In the genomic region with DNA sequence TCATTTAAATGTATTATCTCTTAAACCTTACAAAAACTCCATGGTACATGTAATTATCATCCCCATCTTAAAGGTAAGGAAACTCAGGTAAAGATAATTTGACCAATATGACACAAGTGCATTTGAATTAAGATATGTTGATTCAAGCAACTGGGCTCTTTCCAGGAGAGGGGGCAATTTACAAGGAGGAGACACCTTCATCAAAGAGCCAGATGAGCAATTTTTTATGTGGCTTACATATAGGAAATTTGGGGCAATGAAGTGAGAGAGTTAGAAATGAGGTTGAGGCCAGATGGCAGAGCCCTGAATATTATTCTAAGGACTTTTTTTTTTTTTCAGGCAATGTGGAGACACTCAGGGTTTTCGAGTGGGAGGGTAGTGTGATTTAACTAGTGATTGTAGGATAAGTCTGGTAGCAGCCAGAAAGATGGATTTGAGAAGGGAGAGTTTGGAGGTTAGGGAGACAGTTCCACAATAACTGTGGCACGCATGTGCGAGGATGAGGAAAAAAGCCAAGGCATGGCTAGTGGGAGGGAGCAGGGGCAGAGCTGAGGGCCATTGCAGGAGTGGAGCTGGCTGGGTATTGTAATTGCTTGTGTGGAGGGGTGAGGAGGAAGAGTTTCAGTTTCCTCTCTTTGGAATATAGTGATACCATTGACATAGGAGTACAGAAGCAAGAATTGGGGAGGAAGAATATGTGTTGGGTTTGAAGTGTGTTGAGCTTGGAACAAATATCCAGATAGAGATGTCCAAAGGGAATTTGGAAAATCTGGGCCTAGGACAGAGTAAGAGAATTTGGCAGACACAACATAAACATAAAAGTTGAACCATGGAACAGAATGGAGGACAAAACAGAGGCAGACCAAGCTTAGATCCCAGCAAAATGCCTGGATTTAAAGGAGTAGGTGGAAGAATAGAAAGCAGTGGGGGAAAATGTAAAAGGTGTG, we compare ENCODE assay signal across 2 cellular contexts.
TF ChIP-seq lines count a peak whose summit lies in the region.

No MANE protein-coding gene starts in this region.

TF ChIP-seq in HEK293, 187 proteins besides CTCF, POLR2A, EP300 and RAD21:
- 0 out of 2 replicates have a peak, but pooled peaks have one; percentile 14 for TF ChIP-seq ZNF335 (tag by site-specific recombination; conservative IDR thresholded peaks at IDR 0.05)
- TF ChIP-seq KLF10 (tag by site-specific recombination; IDR thresholded peaks at IDR 0.05) = no peak
- TF ChIP-seq HOXA7 (CRISPR knock-in tag; IDR thresholded peaks at IDR 0.05; ENCODE audit: borderline replicate concordance) = no peak
- TF ChIP-seq, protein P1, sequence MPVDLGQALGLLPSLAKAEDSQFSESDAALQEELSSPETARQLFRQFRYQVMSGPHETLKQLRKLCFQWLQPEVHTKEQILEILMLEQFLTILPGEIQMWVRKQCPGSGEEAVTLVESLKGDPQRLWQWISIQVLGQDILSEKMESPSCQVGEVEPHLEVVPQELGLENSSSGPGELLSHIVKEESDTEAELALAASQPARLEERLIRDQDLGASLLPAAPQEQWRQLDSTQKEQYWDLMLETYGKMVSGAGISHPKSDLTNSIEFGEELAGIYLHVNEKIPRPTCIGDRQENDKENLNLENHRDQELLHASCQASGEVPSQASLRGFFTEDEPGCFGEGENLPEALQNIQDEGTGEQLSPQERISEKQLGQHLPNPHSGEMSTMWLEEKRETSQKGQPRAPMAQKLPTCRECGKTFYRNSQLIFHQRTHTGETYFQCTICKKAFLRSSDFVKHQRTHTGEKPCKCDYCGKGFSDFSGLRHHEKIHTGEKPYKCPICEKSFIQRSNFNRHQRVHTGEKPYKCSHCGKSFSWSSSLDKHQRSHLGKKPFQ (tag by site-specific recombination; IDR thresholded peaks at IDR 0.05) = no peak

TF ChIP-seq in GM23338, 12 proteins besides CTCF, POLR2A, EP300 and RAD21:
- TF ChIP-seq REST (IDR thresholded peaks at IDR 0.05; ENCODE audit: unreplicated experiment) (no peak), ETS1 (IDR thresholded peaks at IDR 0.05) (no peak), STAT1 (IDR thresholded peaks at IDR 0.05; ENCODE audit: unreplicated experiment) (no peak), POLR2AphosphoS5 (IDR thresholded peaks at IDR 0.05; ENCODE audit: low read depth) (no peak), ZNF331 (CRISPR knock-in tag; IDR thresholded peaks at IDR 0.05; ENCODE audit: low read depth) (no peak)
- TF ChIP-seq, protein P2, sequence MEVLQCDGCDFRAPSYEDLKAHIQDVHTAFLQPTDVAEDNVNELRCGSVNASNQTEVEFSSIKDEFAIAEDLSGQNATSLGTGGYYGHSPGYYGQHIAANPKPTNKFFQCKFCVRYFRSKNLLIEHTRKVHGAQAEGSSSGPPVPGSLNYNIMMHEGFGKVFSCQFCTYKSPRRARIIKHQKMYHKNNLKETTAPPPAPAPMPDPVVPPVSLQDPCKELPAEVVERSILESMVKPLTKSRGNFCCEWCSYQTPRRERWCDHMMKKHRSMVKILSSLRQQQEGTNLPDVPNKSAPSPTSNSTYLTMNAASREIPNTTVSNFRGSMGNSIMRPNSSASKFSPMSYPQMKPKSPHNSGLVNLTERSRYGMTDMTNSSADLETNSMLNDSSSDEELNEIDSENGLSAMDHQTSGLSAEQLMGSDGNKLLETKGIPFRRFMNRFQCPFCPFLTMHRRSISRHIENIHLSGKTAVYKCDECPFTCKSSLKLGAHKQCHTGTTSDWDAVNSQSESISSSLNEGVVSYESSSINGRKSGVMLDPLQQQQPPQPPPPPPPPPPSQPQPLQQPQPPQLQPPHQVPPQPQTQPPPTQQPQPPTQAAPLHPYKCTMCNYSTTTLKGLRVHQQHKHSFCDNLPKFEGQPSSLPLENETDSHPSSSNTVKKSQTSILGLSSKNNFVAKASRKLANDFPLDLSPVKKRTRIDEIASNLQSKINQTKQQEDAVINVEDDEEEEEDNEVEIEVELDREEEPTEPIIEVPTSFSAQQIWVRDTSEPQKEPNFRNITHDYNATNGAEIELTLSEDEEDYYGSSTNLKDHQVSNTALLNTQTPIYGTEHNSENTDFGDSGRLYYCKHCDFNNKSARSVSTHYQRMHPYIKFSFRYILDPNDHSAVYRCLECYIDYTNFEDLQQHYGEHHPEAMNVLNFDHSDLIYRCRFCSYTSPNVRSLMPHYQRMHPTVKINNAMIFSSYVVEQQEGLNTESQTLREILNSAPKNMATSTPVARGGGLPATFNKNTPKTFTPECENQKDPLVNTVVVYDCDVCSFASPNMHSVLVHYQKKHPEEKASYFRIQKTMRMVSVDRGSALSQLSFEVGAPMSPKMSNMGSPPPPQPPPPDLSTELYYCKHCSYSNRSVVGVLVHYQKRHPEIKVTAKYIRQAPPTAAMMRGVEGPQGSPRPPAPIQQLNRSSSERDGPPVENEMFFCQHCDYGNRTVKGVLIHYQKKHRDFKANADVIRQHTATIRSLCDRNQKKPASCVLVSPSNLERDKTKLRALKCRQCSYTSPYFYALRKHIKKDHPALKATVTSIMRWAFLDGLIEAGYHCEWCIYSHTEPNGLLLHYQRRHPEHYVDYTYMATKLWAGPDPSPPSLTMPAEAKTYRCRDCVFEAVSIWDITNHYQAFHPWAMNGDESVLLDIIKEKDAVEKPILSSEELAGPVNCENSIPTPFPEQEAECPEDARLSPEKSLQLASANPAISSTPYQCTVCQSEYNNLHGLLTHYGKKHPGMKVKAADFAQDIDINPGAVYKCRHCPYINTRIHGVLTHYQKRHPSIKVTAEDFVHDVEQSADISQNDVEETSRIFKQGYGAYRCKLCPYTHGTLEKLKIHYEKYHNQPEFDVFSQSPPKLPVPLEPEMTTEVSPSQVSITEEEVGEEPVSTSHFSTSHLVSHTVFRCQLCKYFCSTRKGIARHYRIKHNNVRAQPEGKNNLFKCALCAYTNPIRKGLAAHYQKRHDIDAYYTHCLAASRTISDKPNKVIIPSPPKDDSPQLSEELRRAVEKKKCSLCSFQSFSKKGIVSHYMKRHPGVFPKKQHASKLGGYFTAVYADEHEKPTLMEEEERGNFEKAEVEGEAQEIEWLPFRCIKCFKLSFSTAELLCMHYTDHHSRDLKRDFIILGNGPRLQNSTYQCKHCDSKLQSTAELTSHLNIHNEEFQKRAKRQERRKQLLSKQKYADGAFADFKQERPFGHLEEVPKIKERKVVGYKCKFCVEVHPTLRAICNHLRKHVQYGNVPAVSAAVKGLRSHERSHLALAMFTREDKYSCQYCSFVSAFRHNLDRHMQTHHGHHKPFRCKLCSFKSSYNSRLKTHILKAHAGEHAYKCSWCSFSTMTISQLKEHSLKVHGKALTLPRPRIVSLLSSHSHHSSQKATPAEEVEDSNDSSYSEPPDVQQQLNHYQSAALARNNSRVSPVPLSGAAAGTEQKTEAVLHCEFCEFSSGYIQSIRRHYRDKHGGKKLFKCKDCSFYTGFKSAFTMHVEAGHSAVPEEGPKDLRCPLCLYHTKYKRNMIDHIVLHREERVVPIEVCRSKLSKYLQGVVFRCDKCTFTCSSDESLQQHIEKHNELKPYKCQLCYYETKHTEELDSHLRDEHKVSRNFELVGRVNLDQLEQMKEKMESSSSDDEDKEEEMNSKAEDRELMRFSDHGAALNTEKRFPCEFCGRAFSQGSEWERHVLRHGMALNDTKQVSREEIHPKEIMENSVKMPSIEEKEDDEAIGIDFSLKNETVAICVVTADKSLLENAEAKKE (CRISPR knock-in tag; IDR thresholded peaks at IDR 0.05) = no peak
